Comparison of ENCODE assay signal across 1 cellular context in the genomic region with DNA sequence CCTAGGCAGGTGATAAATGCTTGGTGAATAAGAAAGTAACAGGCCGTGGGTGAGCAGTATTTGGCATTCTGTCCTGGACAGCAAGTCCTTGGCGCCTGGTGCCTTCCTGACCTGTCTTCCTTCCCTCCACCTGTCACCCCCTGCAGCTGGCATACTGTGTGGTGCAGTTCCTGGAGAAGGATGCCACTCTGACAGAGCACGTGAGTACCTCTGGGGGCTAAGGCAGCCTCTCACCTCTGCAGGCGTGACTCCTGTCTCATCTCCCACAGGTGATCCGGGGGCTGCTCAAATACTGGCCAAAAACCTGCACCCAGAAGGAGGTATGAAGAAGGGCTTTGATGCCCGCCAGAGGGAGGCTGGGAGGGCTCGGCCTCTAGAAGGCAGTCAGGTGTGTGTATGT.
TF ChIP-seq lines count a peak whose summit lies in the region.

No MANE protein-coding gene starts in this region.

TF ChIP-seq in GM23338, 12 proteins besides CTCF, POLR2A, EP300 and RAD21 (continued from another document):
- TF ChIP-seq, protein P1, sequence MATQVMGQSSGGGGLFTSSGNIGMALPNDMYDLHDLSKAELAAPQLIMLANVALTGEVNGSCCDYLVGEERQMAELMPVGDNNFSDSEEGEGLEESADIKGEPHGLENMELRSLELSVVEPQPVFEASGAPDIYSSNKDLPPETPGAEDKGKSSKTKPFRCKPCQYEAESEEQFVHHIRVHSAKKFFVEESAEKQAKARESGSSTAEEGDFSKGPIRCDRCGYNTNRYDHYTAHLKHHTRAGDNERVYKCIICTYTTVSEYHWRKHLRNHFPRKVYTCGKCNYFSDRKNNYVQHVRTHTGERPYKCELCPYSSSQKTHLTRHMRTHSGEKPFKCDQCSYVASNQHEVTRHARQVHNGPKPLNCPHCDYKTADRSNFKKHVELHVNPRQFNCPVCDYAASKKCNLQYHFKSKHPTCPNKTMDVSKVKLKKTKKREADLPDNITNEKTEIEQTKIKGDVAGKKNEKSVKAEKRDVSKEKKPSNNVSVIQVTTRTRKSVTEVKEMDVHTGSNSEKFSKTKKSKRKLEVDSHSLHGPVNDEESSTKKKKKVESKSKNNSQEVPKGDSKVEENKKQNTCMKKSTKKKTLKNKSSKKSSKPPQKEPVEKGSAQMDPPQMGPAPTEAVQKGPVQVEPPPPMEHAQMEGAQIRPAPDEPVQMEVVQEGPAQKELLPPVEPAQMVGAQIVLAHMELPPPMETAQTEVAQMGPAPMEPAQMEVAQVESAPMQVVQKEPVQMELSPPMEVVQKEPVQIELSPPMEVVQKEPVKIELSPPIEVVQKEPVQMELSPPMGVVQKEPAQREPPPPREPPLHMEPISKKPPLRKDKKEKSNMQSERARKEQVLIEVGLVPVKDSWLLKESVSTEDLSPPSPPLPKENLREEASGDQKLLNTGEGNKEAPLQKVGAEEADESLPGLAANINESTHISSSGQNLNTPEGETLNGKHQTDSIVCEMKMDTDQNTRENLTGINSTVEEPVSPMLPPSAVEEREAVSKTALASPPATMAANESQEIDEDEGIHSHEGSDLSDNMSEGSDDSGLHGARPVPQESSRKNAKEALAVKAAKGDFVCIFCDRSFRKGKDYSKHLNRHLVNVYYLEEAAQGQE (IDR thresholded peaks at IDR 0.05; ENCODE audit: unreplicated experiment) = no peak
- TF ChIP-seq, protein P2, sequence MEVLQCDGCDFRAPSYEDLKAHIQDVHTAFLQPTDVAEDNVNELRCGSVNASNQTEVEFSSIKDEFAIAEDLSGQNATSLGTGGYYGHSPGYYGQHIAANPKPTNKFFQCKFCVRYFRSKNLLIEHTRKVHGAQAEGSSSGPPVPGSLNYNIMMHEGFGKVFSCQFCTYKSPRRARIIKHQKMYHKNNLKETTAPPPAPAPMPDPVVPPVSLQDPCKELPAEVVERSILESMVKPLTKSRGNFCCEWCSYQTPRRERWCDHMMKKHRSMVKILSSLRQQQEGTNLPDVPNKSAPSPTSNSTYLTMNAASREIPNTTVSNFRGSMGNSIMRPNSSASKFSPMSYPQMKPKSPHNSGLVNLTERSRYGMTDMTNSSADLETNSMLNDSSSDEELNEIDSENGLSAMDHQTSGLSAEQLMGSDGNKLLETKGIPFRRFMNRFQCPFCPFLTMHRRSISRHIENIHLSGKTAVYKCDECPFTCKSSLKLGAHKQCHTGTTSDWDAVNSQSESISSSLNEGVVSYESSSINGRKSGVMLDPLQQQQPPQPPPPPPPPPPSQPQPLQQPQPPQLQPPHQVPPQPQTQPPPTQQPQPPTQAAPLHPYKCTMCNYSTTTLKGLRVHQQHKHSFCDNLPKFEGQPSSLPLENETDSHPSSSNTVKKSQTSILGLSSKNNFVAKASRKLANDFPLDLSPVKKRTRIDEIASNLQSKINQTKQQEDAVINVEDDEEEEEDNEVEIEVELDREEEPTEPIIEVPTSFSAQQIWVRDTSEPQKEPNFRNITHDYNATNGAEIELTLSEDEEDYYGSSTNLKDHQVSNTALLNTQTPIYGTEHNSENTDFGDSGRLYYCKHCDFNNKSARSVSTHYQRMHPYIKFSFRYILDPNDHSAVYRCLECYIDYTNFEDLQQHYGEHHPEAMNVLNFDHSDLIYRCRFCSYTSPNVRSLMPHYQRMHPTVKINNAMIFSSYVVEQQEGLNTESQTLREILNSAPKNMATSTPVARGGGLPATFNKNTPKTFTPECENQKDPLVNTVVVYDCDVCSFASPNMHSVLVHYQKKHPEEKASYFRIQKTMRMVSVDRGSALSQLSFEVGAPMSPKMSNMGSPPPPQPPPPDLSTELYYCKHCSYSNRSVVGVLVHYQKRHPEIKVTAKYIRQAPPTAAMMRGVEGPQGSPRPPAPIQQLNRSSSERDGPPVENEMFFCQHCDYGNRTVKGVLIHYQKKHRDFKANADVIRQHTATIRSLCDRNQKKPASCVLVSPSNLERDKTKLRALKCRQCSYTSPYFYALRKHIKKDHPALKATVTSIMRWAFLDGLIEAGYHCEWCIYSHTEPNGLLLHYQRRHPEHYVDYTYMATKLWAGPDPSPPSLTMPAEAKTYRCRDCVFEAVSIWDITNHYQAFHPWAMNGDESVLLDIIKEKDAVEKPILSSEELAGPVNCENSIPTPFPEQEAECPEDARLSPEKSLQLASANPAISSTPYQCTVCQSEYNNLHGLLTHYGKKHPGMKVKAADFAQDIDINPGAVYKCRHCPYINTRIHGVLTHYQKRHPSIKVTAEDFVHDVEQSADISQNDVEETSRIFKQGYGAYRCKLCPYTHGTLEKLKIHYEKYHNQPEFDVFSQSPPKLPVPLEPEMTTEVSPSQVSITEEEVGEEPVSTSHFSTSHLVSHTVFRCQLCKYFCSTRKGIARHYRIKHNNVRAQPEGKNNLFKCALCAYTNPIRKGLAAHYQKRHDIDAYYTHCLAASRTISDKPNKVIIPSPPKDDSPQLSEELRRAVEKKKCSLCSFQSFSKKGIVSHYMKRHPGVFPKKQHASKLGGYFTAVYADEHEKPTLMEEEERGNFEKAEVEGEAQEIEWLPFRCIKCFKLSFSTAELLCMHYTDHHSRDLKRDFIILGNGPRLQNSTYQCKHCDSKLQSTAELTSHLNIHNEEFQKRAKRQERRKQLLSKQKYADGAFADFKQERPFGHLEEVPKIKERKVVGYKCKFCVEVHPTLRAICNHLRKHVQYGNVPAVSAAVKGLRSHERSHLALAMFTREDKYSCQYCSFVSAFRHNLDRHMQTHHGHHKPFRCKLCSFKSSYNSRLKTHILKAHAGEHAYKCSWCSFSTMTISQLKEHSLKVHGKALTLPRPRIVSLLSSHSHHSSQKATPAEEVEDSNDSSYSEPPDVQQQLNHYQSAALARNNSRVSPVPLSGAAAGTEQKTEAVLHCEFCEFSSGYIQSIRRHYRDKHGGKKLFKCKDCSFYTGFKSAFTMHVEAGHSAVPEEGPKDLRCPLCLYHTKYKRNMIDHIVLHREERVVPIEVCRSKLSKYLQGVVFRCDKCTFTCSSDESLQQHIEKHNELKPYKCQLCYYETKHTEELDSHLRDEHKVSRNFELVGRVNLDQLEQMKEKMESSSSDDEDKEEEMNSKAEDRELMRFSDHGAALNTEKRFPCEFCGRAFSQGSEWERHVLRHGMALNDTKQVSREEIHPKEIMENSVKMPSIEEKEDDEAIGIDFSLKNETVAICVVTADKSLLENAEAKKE (CRISPR knock-in tag; IDR thresholded peaks at IDR 0.05) = no peak
- TF ChIP-seq EZH2 (IDR thresholded peaks at IDR 0.05; ENCODE audit: low read depth, unreplicated experiment) = no peak
- no peak for TF ChIP-seq EZH2phosphoT487 (IDR thresholded peaks at IDR 0.05; ENCODE audit: unreplicated experiment)
- no peak for TF ChIP-seq JUNB (IDR thresholded peaks at IDR 0.05; ENCODE audit: unreplicated experiment)
